ENCODE assay signal across 21 cellular contexts in genomic region chr18:46554406-46554805, GRCh38.
"Had no signal": no experiment of that assay in that cellular context is flagged by ENCODE, and none has a peak within 500 bp of the region (broad histone marks: within the 10 kb centered on the region; RNA-seq: fewer than 3 reads in every experiment).

No MANE protein-coding gene starts in this region.

- DNase-seq: activated CD4-positive, alpha-beta memory T cell treated with anti-CD3 and anti-CD28 coated beads, Interleukin-2, amount 10 ng/mL, durations not matched to agents 7 days and 5 days; activated CD4-positive, alpha-beta T cell treated with anti-CD3 and anti-CD28 coated beads for 4 hours; activated CD4-positive, alpha-beta T cell treated with anti-CD3 and anti-CD28 coated beads, Interleukin-2, amount 10 ng/mL, durations not matched to agents 7 days and 5 days; activated CD4-positive, alpha-beta T cell treated with anti-CD3 and anti-CD28 coated beads, Interleukin-2, amount 50 U/mL, for 4 hours; activated CD4-positive, CD25-positive, alpha-beta regulatory T cell; activated CD4-positive, CD25-positive, alpha-beta regulatory T cell treated with anti-CD3 and anti-CD28 coated beads, Interleukin-2, amount 50 U/mL, for 72 hours; activated CD8-positive, alpha-beta memory T cell treated with anti-CD3 and anti-CD28 coated beads, Interleukin-2, amount 50 U/mL, for 48 hours; activated gamma-delta T cell treated with Interleukin-2 at 50 U/mL for 16 hours; activated naive CD4-positive, alpha-beta T cell treated with anti-CD3 and anti-CD28 coated beads, Interleukin-2, amount 50 U/mL, for 16 hours; activated naive CD4-positive, alpha-beta T cell treated with Interleukin-2 at 50 U/mL for 16 hours; activated T-cell treated with anti-CD3 and anti-CD28 coated beads for 4 hours; activated T-cell treated with anti-CD3 and anti-CD28 coated beads, Interleukin-2, amount 50 U/mL, for 24 hours; activated T-cell treated with anti-CD3 and anti-CD28 coated beads, Interleukin-2, amount 50 U/mL, for 72 hours; amniotic stem cell; brain microvascular endothelial cell; colonic mucosa; effector memory CD4-positive, alpha-beta T cell; endodermal cell; foreskin fibroblast; glutamatergic neuron; T-helper 2 cell had no signal

- H3K27ac ChIP-seq: brain microvascular endothelial cell, colonic mucosa had no signal
